ENCODE assay signal across 10 cellular contexts in genomic region chr5:131672791-131673190, GRCh38. TPM values are rescaled to one million over a fixed set of nuclear protein-coding genes. Genes with fewer than 3 reads are reported as not detected.
DNase-seq lines count a peak whose midpoint lies in the region; ATAC-seq and TF ChIP-seq lines count a peak whose summit lies in the region.
"Had no signal": no experiment of that assay in that cellular context is flagged by ENCODE, and none has a peak within 500 bp of the region (broad histone marks: within the 10 kb centered on the region; RNA-seq: fewer than 3 reads in every experiment).

No MANE protein-coding gene starts in this region.

- no peak overlapping the region for H2BK12ac ChIP-seq in H9 (ENCODE audit: insufficient read length, low read depth, low read length)

- no peaks in the 10 kb centered on the region for H3K23me2 ChIP-seq in H9 (ENCODE audit: insufficient read length, low read depth, low read length, poor library complexity, severe bottlenecking)

- H3K27me3 Mint-ChIP-seq in CD4-positive, alpha-beta T cell = no peaks in the 10 kb centered on the region
- H3K27me3 Mint-ChIP-seq in H9 (ENCODE audit: low read depth) = no peaks in the 10 kb centered on the region

- no peaks in the 10 kb centered on the region for H4K20me1 ChIP-seq in H9 (ENCODE audit: control insufficient read depth, insufficient read depth, insufficient read length)

- peak; percentile 43 for ATAC-seq in GM19023 (IDR thresholded peaks at IDR 0.05; ENCODE audit: unreplicated experiment)
- ATAC-seq in HG02885 (IDR thresholded peaks at IDR 0.05; ENCODE audit: poor library complexity, unreplicated experiment) = peak; percentile 33
- ATAC-seq in CD4-positive, alpha-beta T cell (ENCODE audit: poor library complexity) = no peak

- H2BK5ac ChIP-seq in H9 (ENCODE audit: insufficient read length, low read length) = no peak overlapping the region

- H3K4me3 Mint-ChIP-seq in CD4-positive, alpha-beta T cell = no peak overlapping the region
- H3K4me3 Mint-ChIP-seq in H9 = no peak overlapping the region

- TF ChIP-seq EP300 in tibial nerve (IDR thresholded peaks at IDR 0.05) = no peak

- CTCF ChIA-PET in CD4-positive, alpha-beta T cell (lab: Charles Lee) = no interaction called here

- TF ChIP-seq CTCF in dorsolateral prefrontal cortex (IDR thresholded peaks at IDR 0.05 in 54 of 56, conservative IDR thresholded peaks at IDR 0.05 in 2 of 56; ENCODE audit: low read depth in 1 of 56, partially characterized antibody in 56 of 56) (no peak), spleen (IDR thresholded peaks at IDR 0.05 in 8 of 11, conservative IDR thresholded peaks at IDR 0.05 in 3 of 11) (no peak), H9 (conservative IDR thresholded peaks at IDR 0.05) (no peak), tibial nerve (IDR thresholded peaks at IDR 0.05) (no peak)
- no peak for TF ChIP-seq CTCF in CD4-positive, alpha-beta T cell (IDR thresholded peaks at IDR 0.05)

- H3K79me2 ChIP-seq in H9 (ENCODE audit: insufficient read depth, low read length) = no peaks in the 10 kb centered on the region

- H3K4ac ChIP-seq in H9 (ENCODE audit: low read depth, low read length) = no peak overlapping the region

- H3K79me1 ChIP-seq in H9 (ENCODE audit: insufficient read depth, low read depth, low read length, poor library complexity, severe bottlenecking) = no peaks in the 10 kb centered on the region

- H3K27ac ChIP-seq in dorsolateral prefrontal cortex = peak overlapping the region; percentile 61 to 96 (median 91)
- H3K27ac ChIP-seq in spleen = peak overlapping the region in 5 of 8 donors; percentile 34 to 69 (median 45)
- H3K27ac ChIP-seq in CD4-positive, alpha-beta T cell (ENCODE audit: low read depth, low read length) = no peak overlapping the region
- H3K27ac ChIP-seq in H9 (ENCODE audit: insufficient read length, low read depth, low read length) = no peak overlapping the region
- peak overlapping the region in 2 of 4 donors; percentile 72 to 74 for H3K27ac ChIP-seq in tibial nerve

- H3K4me1 Mint-ChIP-seq in CD4-positive, alpha-beta T cell (ENCODE audit: low read depth) = no peaks in the 10 kb centered on the region
- peaks cover 7 to 8% of the 10 kb centered on the region in 2 experiments for H3K4me1 Mint-ChIP-seq in H9

- POLR2A ChIA-PET in CD4-positive, alpha-beta T cell (lab: Charles Lee) = no interaction called here

- H3K36me3 ChIP-seq in spleen = peaks cover 0 to 100% (median 41%) of the 10 kb centered on the region in 6 donors
- peaks cover 0 to 63% (median 0%) of the 10 kb centered on the region in 3 donors for H3K36me3 ChIP-seq in tibial nerve

- H3K18ac ChIP-seq in H9 (ENCODE audit: insufficient read length, low read depth, low read length) = no peak overlapping the region

- H3K4me1 ChIP-seq in spleen (peaks cover 0 to 25% (median 6%) of the 10 kb centered on the region in 6 donors), H9 (ENCODE audit: insufficient read depth, low read length) (no peaks in the 10 kb centered on the region; the same call in 1 of the 2 replicates), tibial nerve (peaks cover 0 to 42% (median 7%) of the 10 kb centered on the region in 4 donors)

- peaks cover 88% of the 10 kb centered on the region for H3K36me3 Mint-ChIP-seq in CD4-positive, alpha-beta T cell (ENCODE audit: low read depth)
- peaks cover 8 to 34% (median 25%) of the 10 kb centered on the region in 3 experiments; a peak in 4 of 7 replicates for H3K36me3 Mint-ChIP-seq in H9 (ENCODE audit: insufficient read depth in 1 of 3, low read depth in 3 of 3)

- no peak overlapping the region for H3K23ac ChIP-seq in H9 (ENCODE audit: insufficient read length, low read depth, low read length)

- TF ChIP-seq POLR2A in spleen (IDR thresholded peaks at IDR 0.05) (no peak), tibial nerve (IDR thresholded peaks at IDR 0.05) (no peak)

- DNase-seq in dorsolateral prefrontal cortex = no peak
- no peak for DNase-seq in spleen
- DNase-seq in CD4-positive, alpha-beta T cell = no peak
- no peak for DNase-seq in H9
- DNase-seq in tibial nerve (ENCODE audit: low spot score in 2 of 2) = no peak
- no peak for DNase-seq in NCI-H2081 treated with DMSO at 0.1 percent for 48 hours (lab: John Stamatoyannopoulos, UW)
- DNase-seq: GDM1; stimulated activated naive CD4-positive, alpha-beta T cell treated with Interleukin-2 at 50 U/mL for 16 hours had no signal

- H3K9me3 Mint-ChIP-seq in CD4-positive, alpha-beta T cell = no peaks in the 10 kb centered on the region
- H3K9me3 Mint-ChIP-seq in H9 = no peaks in the 10 kb centered on the region

- no peak overlapping the region for H2BK20ac ChIP-seq in H9 (ENCODE audit: low read depth, low read length, poor library complexity, severe bottlenecking)

- WGBS in spleen, 5 donors = 77 to 91% (median 85%) methylated on average over 6 of the region's 6 CpGs
- WGBS in H9 (ENCODE audit: extremely low coverage, insufficient read length, low lambda C conversion rate) = no CpG with 5 or more reads among the region's 6 CpGs
- 61 to 68% methylated on average over 6 of the region's 6 CpGs for WGBS in tibial nerve, 2 donors

- peak overlapping the region in 11 of 59 donors; percentile 6 to 34 (median 17) for H3K4me3 ChIP-seq in dorsolateral prefrontal cortex
- no peak overlapping the region for H3K4me3 ChIP-seq in spleen
- H3K4me3 ChIP-seq in tibial nerve = no peak overlapping the region

- H3K27ac Mint-ChIP-seq in CD4-positive, alpha-beta T cell = no peak overlapping the region
- H3K27ac Mint-ChIP-seq in H9 = no peak overlapping the region

- H4K5ac ChIP-seq in H9 (ENCODE audit: insufficient read length, low read depth, low read length) = no peak overlapping the region

- intact Hi-C loops in dorsolateral prefrontal cortex (cut with DNase I) = loop anchor here (1.0 to 10.0 kb wide), 3 partner anchors 35 to 122 kb away; partner anchors contain the start of genes FNIP1 (in 2 of the 2) and RAPGEF6 (in 2 of the 2)
- intact Hi-C loops in spleen (cut with DNase I; ENCODE audit: low total_unique reads) = no loop called here
- intact Hi-C loops in CD4-positive, alpha-beta T cell (cut with DNase I, micrococcal nuclease) = loop anchor here in 1 of 2 experiments (5.0 kb wide), 1 partner anchor 70 kb away; no protein-coding TSS in a partner anchor

- no peak overlapping the region for H3T11ph ChIP-seq in H9 (ENCODE audit: low read length)

- H3K9me3 ChIP-seq in spleen = no peaks in the 10 kb centered on the region
- no peaks in the 10 kb centered on the region for H3K9me3 ChIP-seq in CD4-positive, alpha-beta T cell (ENCODE audit: control insufficient read depth, low read length)
- H3K9me3 ChIP-seq in H9 (ENCODE audit: control insufficient read depth, low read depth, low read length) = no peaks in the 10 kb centered on the region
- H3K9me3 ChIP-seq in tibial nerve = no peaks in the 10 kb centered on the region

- no peak overlapping the region for H4K8ac ChIP-seq in H9 (replicated peaks; ENCODE audit: insufficient read length, low read depth, low read length)

- no peak overlapping the region for H2BK15ac ChIP-seq in H9 (ENCODE audit: low read depth, low read length)

- H3K4me2 ChIP-seq in H9 (ENCODE audit: insufficient read depth, insufficient read length, low read length) = no peak overlapping the region

- no peak overlapping the region for H3K56ac ChIP-seq in H9 (ENCODE audit: insufficient read length, low read depth, low read length)

- H4K91ac ChIP-seq in H9 (ENCODE audit: insufficient read length, low read depth, low read length) = no peak overlapping the region

- H2AFZ ChIP-seq in H9 (ENCODE audit: low read length) = no peak overlapping the region

- H2AK5ac ChIP-seq in H9 (ENCODE audit: insufficient read length, low read length) = no peak overlapping the region

- H3K27me3 ChIP-seq in dorsolateral prefrontal cortex (no peaks in the 10 kb centered on the region), spleen (replicated peaks in 1 of 7) (no peaks in the 10 kb centered on the region), H9 (ENCODE audit: insufficient read depth, low read length) (no peaks in the 10 kb centered on the region), tibial nerve (no peaks in the 10 kb centered on the region)
- H3K27me3 ChIP-seq in CD4-positive, alpha-beta T cell (ENCODE audit: control insufficient read depth, insufficient read depth, low read length) = no peaks in the 10 kb centered on the region

- no peak overlapping the region for H3K14ac ChIP-seq in H9 (ENCODE audit: insufficient read depth, low read length)

- no peak overlapping the region for H2BK120ac ChIP-seq in H9 (ENCODE audit: low read depth, low read length, poor library complexity, severe bottlenecking)

- H3K9ac ChIP-seq in H9 (ENCODE audit: extremely low read depth, insufficient read length, low read length) = no peak overlapping the region

RNA-seq across cellular contexts. Expression of gene RAPGEF6, which starts 37.8 kb away (rescaled TPM):
- 100 to 1,000 TPM in 6 of 120 experiments, 10 to 100 TPM in 114; 43.8 to 127 (median 73.9) TPM for total RNA-seq in dorsolateral prefrontal cortex
- 10 to 100 TPM; 37.0 to 56.4 (median 46.9) TPM for total RNA-seq in spleen
- 1 to 10 TPM; 3.8 to 5.3 (median 4.8) TPM for polyA plus RNA-seq in spleen
- 10 to 100 TPM; 83.3 to 91.4 TPM for total RNA-seq in CD4-positive, alpha-beta T cell
- 19.7 and 23.2 TPM in 2 replicates for total RNA-seq in H9 (2021)
- 10 to 100 TPM; 25.1 to 36.4 (median 26.6) TPM for total RNA-seq in tibial nerve

Comparison
In these comparisons a context has a peak if more than half of its experiments do, and no peak if none do; other contexts are left out.
1. H3K27ac ChIP-seq: peak in dorsolateral prefrontal cortex (59 of 59) and spleen (5 of 8); none in CD4-positive, alpha-beta T cell (single experiment) and H9 (single experiment).